Comparison of ENCODE assay signal across 1 cellular context in the genomic region with DNA sequence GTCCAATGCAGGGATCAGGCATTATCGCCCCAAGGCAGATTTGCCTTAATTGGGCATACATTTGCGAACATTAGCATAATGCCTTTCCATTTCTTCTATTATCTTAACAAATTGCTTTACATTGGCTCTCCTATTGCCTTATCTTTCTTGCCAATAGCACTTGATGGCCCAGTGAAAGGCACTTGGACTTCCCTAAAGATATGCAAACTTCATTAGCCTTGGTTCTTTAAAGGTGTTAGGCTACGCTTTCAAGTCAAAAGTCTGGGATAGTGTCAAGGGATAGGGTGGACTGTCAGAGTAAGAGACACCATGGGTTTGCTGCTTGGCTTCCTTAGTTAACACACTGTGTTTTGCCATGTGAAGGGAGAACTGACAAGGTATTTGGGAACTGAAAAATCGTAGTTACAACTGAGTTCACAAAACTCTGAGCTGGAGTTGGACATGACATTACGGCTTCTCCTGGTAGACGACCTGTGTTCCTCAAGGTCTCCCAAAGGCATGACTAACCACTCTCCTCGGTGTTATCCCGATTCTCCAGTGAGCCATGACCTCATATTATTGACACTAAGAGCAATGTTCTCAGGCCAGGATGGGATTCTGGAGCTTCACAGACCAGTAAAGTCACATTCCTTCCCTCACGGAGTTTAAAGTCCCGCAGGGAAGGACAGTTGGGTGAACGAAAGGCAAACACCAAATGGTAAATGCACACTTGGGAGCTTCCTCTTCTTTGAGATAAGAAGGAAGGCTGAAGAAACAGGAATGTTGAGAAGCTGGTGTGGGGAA.
A peak's percentile ranks its signal among the peaks of the same experiment; 100 is the strongest.
TF ChIP-seq lines count a peak whose summit lies in the region.

No MANE protein-coding gene starts in this region.

TF ChIP-seq in HEK293, 187 proteins besides CTCF, POLR2A, EP300 and RAD21 (continued from another document):
- TF ChIP-seq, protein P1, sequence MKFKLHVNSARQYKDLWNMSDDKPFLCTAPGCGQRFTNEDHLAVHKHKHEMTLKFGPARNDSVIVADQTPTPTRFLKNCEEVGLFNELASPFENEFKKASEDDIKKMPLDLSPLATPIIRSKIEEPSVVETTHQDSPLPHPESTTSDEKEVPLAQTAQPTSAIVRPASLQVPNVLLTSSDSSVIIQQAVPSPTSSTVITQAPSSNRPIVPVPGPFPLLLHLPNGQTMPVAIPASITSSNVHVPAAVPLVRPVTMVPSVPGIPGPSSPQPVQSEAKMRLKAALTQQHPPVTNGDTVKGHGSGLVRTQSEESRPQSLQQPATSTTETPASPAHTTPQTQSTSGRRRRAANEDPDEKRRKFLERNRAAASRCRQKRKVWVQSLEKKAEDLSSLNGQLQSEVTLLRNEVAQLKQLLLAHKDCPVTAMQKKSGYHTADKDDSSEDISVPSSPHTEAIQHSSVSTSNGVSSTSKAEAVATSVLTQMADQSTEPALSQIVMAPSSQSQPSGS (tag by site-specific recombination; IDR thresholded peaks at IDR 0.05; ENCODE audit: low read depth): 0 out of 2 replicates have a peak, but pooled peaks have one; percentile 13
TF ChIP-seq in HEK293: peak in this region for 1.
